1 cellular context compared by ENCODE assay signal in the genomic region with DNA sequence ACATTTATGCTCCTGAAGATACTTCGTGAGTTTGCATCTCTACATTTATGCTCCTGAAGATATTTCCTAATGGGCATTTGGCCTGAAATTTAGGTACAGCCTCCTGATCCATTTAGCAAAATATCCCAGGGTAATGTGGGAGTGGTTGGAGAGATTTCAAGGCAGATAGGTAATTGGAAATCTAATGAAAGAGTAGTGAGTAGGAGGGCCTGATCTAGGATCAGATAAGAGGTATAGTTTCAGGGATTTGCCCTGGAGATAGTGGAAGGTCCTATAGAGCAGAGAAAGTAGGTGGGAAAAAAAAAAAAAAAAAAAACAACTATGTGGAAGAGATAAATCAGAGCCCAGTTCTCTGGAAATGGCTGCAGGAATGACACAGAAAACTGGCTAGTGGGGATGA.
TF ChIP-seq lines count a peak whose summit lies in the region.

No MANE protein-coding gene starts in this region.

TF ChIP-seq in K562, 482 proteins besides CTCF, POLR2A, EP300 and RAD21:
- TF ChIP-seq SNRNP70 (optimal IDR thresholded peaks at IDR 0.05; ENCODE audit: low read depth, low read length) (no peak), ZNF175 (CRISPR knock-in tag; IDR thresholded peaks at IDR 0.05; ENCODE audit: low read depth) (0 out of 2 replicates have a peak, but pooled peaks have one; percentile 32), ZNF766 (CRISPR knock-in tag; conservative IDR thresholded peaks at IDR 0.05) (no peak)
- TF ChIP-seq, protein P1, sequence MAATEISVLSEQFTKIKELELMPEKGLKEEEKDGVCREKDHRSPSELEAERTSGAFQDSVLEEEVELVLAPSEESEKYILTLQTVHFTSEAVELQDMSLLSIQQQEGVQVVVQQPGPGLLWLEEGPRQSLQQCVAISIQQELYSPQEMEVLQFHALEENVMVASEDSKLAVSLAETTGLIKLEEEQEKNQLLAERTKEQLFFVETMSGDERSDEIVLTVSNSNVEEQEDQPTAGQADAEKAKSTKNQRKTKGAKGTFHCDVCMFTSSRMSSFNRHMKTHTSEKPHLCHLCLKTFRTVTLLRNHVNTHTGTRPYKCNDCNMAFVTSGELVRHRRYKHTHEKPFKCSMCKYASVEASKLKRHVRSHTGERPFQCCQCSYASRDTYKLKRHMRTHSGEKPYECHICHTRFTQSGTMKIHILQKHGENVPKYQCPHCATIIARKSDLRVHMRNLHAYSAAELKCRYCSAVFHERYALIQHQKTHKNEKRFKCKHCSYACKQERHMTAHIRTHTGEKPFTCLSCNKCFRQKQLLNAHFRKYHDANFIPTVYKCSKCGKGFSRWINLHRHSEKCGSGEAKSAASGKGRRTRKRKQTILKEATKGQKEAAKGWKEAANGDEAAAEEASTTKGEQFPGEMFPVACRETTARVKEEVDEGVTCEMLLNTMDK (IDR thresholded peaks at IDR 0.05; ENCODE audit: borderline replicate concordance, insufficient read depth, low read depth, low read length, poor library complexity, severe bottlenecking): no peak
